18 cellular contexts compared by ENCODE assay signal in the genomic region with DNA sequence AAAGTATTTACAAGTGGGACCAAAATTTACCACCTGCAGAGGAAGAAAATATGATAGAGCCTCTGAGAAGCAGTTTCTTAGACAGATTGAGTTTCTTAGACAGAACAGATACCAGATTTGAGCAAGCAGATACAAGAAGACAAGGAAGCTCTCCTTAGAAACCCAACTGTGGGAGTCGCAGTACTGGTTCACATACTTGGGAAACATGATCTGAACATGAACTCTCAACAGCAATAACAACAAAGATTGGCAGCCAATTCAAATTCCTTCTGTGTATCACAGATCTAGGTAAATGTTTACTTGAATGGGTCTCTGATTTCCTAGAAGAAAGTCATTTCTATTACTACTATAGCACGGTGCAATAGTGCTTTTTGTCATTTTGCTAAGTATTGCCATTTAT.
DNase-seq lines count a peak whose midpoint lies in the region; ATAC-seq, FAIRE-seq and TF ChIP-seq lines count a peak whose summit lies in the region.
"Had no signal": no experiment of that assay in that cellular context is flagged by ENCODE, and none has a peak within 500 bp of the region (broad histone marks: within the 10 kb centered on the region; RNA-seq: fewer than 3 reads in every experiment).

No MANE protein-coding gene starts in this region.

- no peak overlapping the region for H3K4me3 ChIP-seq in PC-3 (ENCODE audit: low read length)
- H3K4me3 ChIP-seq in mammary epithelial cell (replicated peaks in 1 of 3; ENCODE audit: insufficient read depth in 1 of 3, low read depth in 2 of 3, low read length in 3 of 3), result no peak overlapping the region
- no peak overlapping the region for H3K4me3 ChIP-seq in keratinocyte (ENCODE audit: control insufficient read depth in 2 of 3, extremely low read depth in 1 of 3, insufficient read depth in 2 of 3, low read depth in 1 of 3, low read length in 3 of 3)
- H3K4me3 ChIP-seq: SK-N-MC had no signal

- POLR2A ChIA-PET in PC-3 (lab: Charles Lee; ENCODE audit: unreplicated experiment), result no interaction called here

- peaks cover 0 to 4% of the 10 kb centered on the region in 2 donors for H3K4me1 Mint-ChIP-seq in stimulated activated naive B cell treated with anti-CD40 and anti-IgM and Interleukin-4, amounts not matched to agents 10 μg/mL and 1 μg/mL and 100 μg/mL, for 72 hours

- intact Hi-C loops in PC-3 (cut with micrococcal nuclease) (no loop called here), mammary epithelial cell (cut with micrococcal nuclease) (no loop called here)

- H3K4me1 ChIP-seq in PC-3 (ENCODE audit: insufficient read depth, low read length) (no peaks in the 10 kb centered on the region), mammary epithelial cell (ENCODE audit: insufficient read depth, low read length) (no peaks in the 10 kb centered on the region), keratinocyte (ENCODE audit: control insufficient read depth, extremely low read depth, insufficient read depth, low read length) (no peaks in the 10 kb centered on the region)

- in situ Hi-C loops in mammary epithelial cell (cut with MboI; ENCODE audit: low sequenced_read_pairs in 2 of 2), result loop anchor here in 1 of 2 donors (25.0 kb wide), 1 partner anchor 171 kb away; a partner anchor contains a TSS

- no peak overlapping the region for H2AFZ ChIP-seq in PC-3 (ENCODE audit: low read length)
- H2AFZ ChIP-seq in mammary epithelial cell (ENCODE audit: low read depth, low read length), result no peak overlapping the region
- no peak overlapping the region for H2AFZ ChIP-seq in keratinocyte (ENCODE audit: control insufficient read depth, low read length)

- peaks cover 88% of the 10 kb centered on the region for H3K79me2 ChIP-seq in PC-3 (ENCODE audit: low read length)
- H3K79me2 ChIP-seq in mammary epithelial cell (ENCODE audit: insufficient read depth, low read length), result peaks cover 86% of the 10 kb centered on the region
- peaks cover 50% of the 10 kb centered on the region for H3K79me2 ChIP-seq in keratinocyte (ENCODE audit: control insufficient read depth, insufficient read depth, low read length)

- CTCF ChIA-PET in PC-3 (lab: Charles Lee) (no interaction called here), mammary epithelial cell (lab: Charles Lee; ENCODE audit: low non-redundant PET) (no interaction called here)

- no peak overlapping the region for H3K9ac ChIP-seq in PC-3 (ENCODE audit: low read length)
- H3K9ac ChIP-seq in mammary epithelial cell (ENCODE audit: insufficient read depth, low read length), result no peak overlapping the region
- H3K9ac ChIP-seq in keratinocyte (ENCODE audit: control insufficient read depth, extremely low read depth, insufficient read depth, low read length), result no peak overlapping the region

- no peak for ATAC-seq in PC-3
- ATAC-seq in stimulated activated naive B cell treated with anti-CD40 and anti-IgM and Interleukin-4, amounts not matched to agents 10 μg/mL and 1 μg/mL and 100 μg/mL, for 72 hours (replicated peaks), result no peak
- ATAC-seq: HCT116, Right ventricle myocardium inferior had no signal

- DNase-seq in DMS53 (lab: John Stamatoyannopoulos, UW) (peak; percentile 11), DMS53 treated with DMSO at 0.1 percent for 48 hours (lab: John Stamatoyannopoulos, UW; ENCODE audit: unreplicated experiment) (no peak), PC-3 (peak; percentile 36), mammary epithelial cell (peak; percentile 12), keratinocyte (ENCODE audit: low read depth, low spot score) (no peak), cerebellar cortex (ENCODE audit: low spot score) (no peak)
- no peak for DNase-seq in activated CD8-positive, alpha-beta memory T cell treated with anti-CD3 and anti-CD28 coated beads, Interleukin-2, amount 50 U/mL, for 48 hours
- no peak for DNase-seq in stimulated activated naive B cell treated with anti-CD40 and anti-IgM and Interleukin-4, amounts not matched to agents 10 μg/mL and 1 μg/mL and 100 μg/mL, for 72 hours
- DNase-seq: 8988T; GOT3; MV-4-11; NCI-H1694 treated with DMSO at 0.1 percent for 48 hours; NCI-H748 treated with DMSO at 0.1 percent for 48 hours; NK-92 treated with Interleukin-12 subunit alpha and Interleukin-12 subunit beta, amount 100 ng/mL, for 24 hours had no signal

- H3K27ac ChIP-seq in PC-3 (ENCODE audit: low read length) (no peak overlapping the region), mammary epithelial cell (ENCODE audit: insufficient read depth, low read depth, low read length) (no peak overlapping the region), keratinocyte (ENCODE audit: control insufficient read depth, insufficient read depth, low read length) (no peak overlapping the region)
- H3K27ac ChIP-seq: SK-N-MC had no signal

- TF ChIP-seq CTCF in PC-3 (conservative IDR thresholded peaks at IDR 0.05; ENCODE audit: low read depth, low read length), result no peak
- no peak for TF ChIP-seq CTCF in mammary epithelial cell (conservative IDR thresholded peaks at IDR 0.05 in 1 of 2, IDR thresholded peaks at IDR 0.05 in 1 of 2; ENCODE audit: extremely low read depth in 1 of 2, insufficient read depth in 1 of 2, low read depth in 1 of 2, low read length in 2 of 2)
- TF ChIP-seq CTCF in keratinocyte (optimal IDR thresholded peaks at IDR 0.05 in 1 of 3, IDR thresholded peaks at IDR 0.05 in 1 of 3, conservative IDR thresholded peaks at IDR 0.05 in 1 of 3; ENCODE audit: extremely low read depth in 1 of 3, insufficient read depth in 2 of 3, low read length in 3 of 3), result no peak

- peaks cover 26% of the 10 kb centered on the region for H3K36me3 ChIP-seq in PC-3 (ENCODE audit: low read depth, low read length)
- peaks cover 3% of the 10 kb centered on the region for H3K36me3 ChIP-seq in mammary epithelial cell (ENCODE audit: insufficient read depth, low read length)
- peaks cover 0 to 3% of the 10 kb centered on the region in 2 experiments for H3K36me3 ChIP-seq in keratinocyte (ENCODE audit: control insufficient read depth in 2 of 2, extremely low read depth in 1 of 2, insufficient read depth in 2 of 2, low read length in 2 of 2)

- no peaks in the 10 kb centered on the region for H3K9me2 ChIP-seq in PC-3 (replicated peaks; ENCODE audit: low read length)

- H3K36me3 Mint-ChIP-seq in stimulated activated naive B cell treated with anti-CD40 and anti-IgM and Interleukin-4, amounts not matched to agents 10 μg/mL and 1 μg/mL and 100 μg/mL, for 72 hours, result peaks cover 42 to 61% of the 10 kb centered on the region in 2 donors

- H3F3A ChIP-seq in PC-3 (ENCODE audit: low read length, unreplicated experiment), result no peaks in the 10 kb centered on the region

- H3K4me3 Mint-ChIP-seq in stimulated activated naive B cell treated with anti-CD40 and anti-IgM and Interleukin-4, amounts not matched to agents 10 μg/mL and 1 μg/mL and 100 μg/mL, for 72 hours, result no peak overlapping the region

- FAIRE-seq in keratinocyte (lab: Jason Lieb, UNC), result peak; percentile 17
- FAIRE-seq: RCC 7860 had no signal

- H3K27me3 Mint-ChIP-seq in stimulated activated naive B cell treated with anti-CD40 and anti-IgM and Interleukin-4, amounts not matched to agents 10 μg/mL and 1 μg/mL and 100 μg/mL, for 72 hours, result no peaks in the 10 kb centered on the region

- WGBS in mammary epithelial cell (ENCODE audit: low coverage, missing lambda C conversion rate), result 100% methylated on average over 2 of the region's 2 CpGs

- dilution Hi-C loops in mammary epithelial cell (cut with HindIII; ENCODE audit: low sequenced_read_pairs), result no loop called here
- dilution Hi-C loops in keratinocyte (cut with MboI; ENCODE audit: extremely low pct_ligation_motif_present, low sequenced_read_pairs), result no loop called here

- BruUV-seq in PC-3 (replicated peaks; lab: Mats Ljungman, UMichigan) (no TSS peak), mammary epithelial cell (replicated peaks; lab: Mats Ljungman, UMichigan) (no TSS peak)

- no peak overlapping the region for H3K27ac Mint-ChIP-seq in stimulated activated naive B cell treated with anti-CD40 and anti-IgM and Interleukin-4, amounts not matched to agents 10 μg/mL and 1 μg/mL and 100 μg/mL, for 72 hours

- H3K9me3 ChIP-seq in PC-3 (ENCODE audit: low read length) (peaks cover 11% of the 10 kb centered on the region; the same call in 1 of the 2 replicates), mammary epithelial cell (replicated peaks; ENCODE audit: insufficient read depth, low read length) (no peaks in the 10 kb centered on the region), keratinocyte (ENCODE audit: control insufficient read depth, low read depth, low read length) (peaks cover 1% of the 10 kb centered on the region)

- H3K27me3 ChIP-seq in PC-3 (ENCODE audit: low read length) (no peaks in the 10 kb centered on the region), mammary epithelial cell (ENCODE audit: insufficient read depth, low read length) (no peaks in the 10 kb centered on the region), keratinocyte (ENCODE audit: control insufficient read depth, extremely low read depth, insufficient read depth, low read length) (no peaks in the 10 kb centered on the region)

- H3K9me1 ChIP-seq in keratinocyte (ENCODE audit: control insufficient read depth, extremely low read depth, insufficient read depth, low read length), result no peaks in the 10 kb centered on the region

- H4K20me1 ChIP-seq in PC-3 (ENCODE audit: low read length) (no peaks in the 10 kb centered on the region), mammary epithelial cell (ENCODE audit: insufficient read depth, low read length) (no peaks in the 10 kb centered on the region), keratinocyte (ENCODE audit: control insufficient read depth, extremely low read depth, insufficient read depth, low read length) (no peaks in the 10 kb centered on the region)

- no peak overlapping the region for H3K4me2 ChIP-seq in PC-3 (ENCODE audit: low read length)
- no peak overlapping the region for H3K4me2 ChIP-seq in mammary epithelial cell (ENCODE audit: insufficient read depth, low read depth, low read length)
- H3K4me2 ChIP-seq in keratinocyte (ENCODE audit: control insufficient read depth, extremely low read depth, insufficient read depth, low read depth, low read length), result no peak overlapping the region

- H3K9me3 Mint-ChIP-seq in stimulated activated naive B cell treated with anti-CD40 and anti-IgM and Interleukin-4, amounts not matched to agents 10 μg/mL and 1 μg/mL and 100 μg/mL, for 72 hours, result peaks cover 20% of the 10 kb centered on the region in 2 donors

Comparison
In these comparisons a context has a peak if more than half of its experiments do, and no peak if none do; other contexts are left out.
1. DNase-seq: peak in DMS53 (single experiment), PC-3 (single experiment) and mammary epithelial cell (single experiment); none in DMS53 treated with DMSO at 0.1 percent for 48 hours (single experiment), keratinocyte (single experiment), activated CD8-positive, alpha-beta memory T cell treated with anti-CD3 and anti-CD28 coated beads, Interleukin-2, amount 50 U/mL, for 48 hours (single experiment), cerebellar cortex (single experiment) and stimulated activated naive B cell treated with anti-CD40 and anti-IgM and Interleukin-4, amounts not matched to agents 10 μg/mL and 1 μg/mL and 100 μg/mL, for 72 hours (single experiment).